ENCODE assay signal across 8 cellular contexts in genomic region chr6:43427406-43428111, GRCh38.
A peak's percentile ranks its signal among the peaks of the same experiment; 100 is the strongest.
DNase-seq lines count a peak whose midpoint lies in the region; ATAC-seq and TF ChIP-seq lines count a peak whose summit lies in the region.

A gene with protein sequence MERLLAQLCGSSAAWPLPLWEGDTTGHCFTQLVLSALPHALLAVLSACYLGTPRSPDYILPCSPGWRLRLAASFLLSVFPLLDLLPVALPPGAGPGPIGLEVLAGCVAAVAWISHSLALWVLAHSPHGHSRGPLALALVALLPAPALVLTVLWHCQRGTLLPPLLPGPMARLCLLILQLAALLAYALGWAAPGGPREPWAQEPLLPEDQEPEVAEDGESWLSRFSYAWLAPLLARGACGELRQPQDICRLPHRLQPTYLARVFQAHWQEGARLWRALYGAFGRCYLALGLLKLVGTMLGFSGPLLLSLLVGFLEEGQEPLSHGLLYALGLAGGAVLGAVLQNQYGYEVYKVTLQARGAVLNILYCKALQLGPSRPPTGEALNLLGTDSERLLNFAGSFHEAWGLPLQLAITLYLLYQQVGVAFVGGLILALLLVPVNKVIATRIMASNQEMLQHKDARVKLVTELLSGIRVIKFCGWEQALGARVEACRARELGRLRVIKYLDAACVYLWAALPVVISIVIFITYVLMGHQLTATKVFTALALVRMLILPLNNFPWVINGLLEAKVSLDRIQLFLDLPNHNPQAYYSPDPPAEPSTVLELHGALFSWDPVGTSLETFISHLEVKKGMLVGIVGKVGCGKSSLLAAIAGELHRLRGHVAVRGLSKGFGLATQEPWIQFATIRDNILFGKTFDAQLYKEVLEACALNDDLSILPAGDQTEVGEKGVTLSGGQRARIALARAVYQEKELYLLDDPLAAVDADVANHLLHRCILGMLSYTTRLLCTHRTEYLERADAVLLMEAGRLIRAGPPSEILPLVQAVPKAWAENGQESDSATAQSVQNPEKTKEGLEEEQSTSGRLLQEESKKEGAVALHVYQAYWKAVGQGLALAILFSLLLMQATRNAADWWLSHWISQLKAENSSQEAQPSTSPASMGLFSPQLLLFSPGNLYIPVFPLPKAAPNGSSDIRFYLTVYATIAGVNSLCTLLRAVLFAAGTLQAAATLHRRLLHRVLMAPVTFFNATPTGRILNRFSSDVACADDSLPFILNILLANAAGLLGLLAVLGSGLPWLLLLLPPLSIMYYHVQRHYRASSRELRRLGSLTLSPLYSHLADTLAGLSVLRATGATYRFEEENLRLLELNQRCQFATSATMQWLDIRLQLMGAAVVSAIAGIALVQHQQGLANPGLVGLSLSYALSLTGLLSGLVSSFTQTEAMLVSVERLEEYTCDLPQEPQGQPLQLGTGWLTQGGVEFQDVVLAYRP (N-terminal part only) (plus strand): TSS chr6:43427541. CDS start chr6:43427979, 438 bp downstream.

- TF ChIP-seq CTCF in AG10803 (conservative IDR thresholded peaks at IDR 0.05; ENCODE audit: low read length) = peak; percentile 45

- DNase-seq in AG10803 (ENCODE audit: low read depth) (peak; percentile 92), NCI-H345 treated with DMSO at 0.1 percent for 48 hours (lab: John Stamatoyannopoulos, UW; ENCODE audit: unreplicated experiment) (peak; percentile 96), iris pigment epithelial cell (ENCODE audit: low read depth) (peak; percentile 97)
- peak; percentile 84 to 90 (median 88) for DNase-seq in activated CD4-positive, CD25-positive, alpha-beta regulatory T cell (lab: John Stamatoyannopoulos, UW)
- DNase-seq in central memory CD4-positive, alpha-beta T cell = peak; percentile 95
- peak; percentile 86 to 97 for DNase-seq in stimulated activated CD4-positive, alpha-beta T cell treated with anti-CD3 and anti-CD28 coated beads, Interleukin-12 subunit alpha, Interleukin-12 subunit beta, amount 100 ng/mL, for 24 hours (ENCODE audit: low read depth in 2 of 2)

- ATAC-seq in GM19023 (IDR thresholded peaks at IDR 0.05; ENCODE audit: unreplicated experiment) (peak; percentile 89), HG03280 (IDR thresholded peaks at IDR 0.05; ENCODE audit: unreplicated experiment) (peak; percentile 91)

- H3K4me3 ChIP-seq in AG10803 (ENCODE audit: low read length) = peak within 1 kb of the TSS; percentile 99

Comparison
In these comparisons a context has a peak if more than half of its experiments do, and no peak if none do; other contexts are left out.
1. Peak in every context shown above with its lines: DNase-seq, ATAC-seq and H3K4me3 ChIP-seq.